ENCODE assay signal across 1 cellular context in genomic region chr5:56069652-56070226, GRCh38.
TF ChIP-seq lines count a peak whose summit lies in the region.

No MANE protein-coding gene starts in this region.

TF ChIP-seq in HCT116, 20 proteins besides CTCF, POLR2A, EP300 and RAD21 (continued from another document):
- TF ChIP-seq ZFX (IDR thresholded peaks at IDR 0.05) (no peak), YY1 (IDR thresholded peaks at IDR 0.05; ENCODE audit: extremely low read depth, insufficient replicate concordance, low read depth, low read length) (no peak), REST (IDR thresholded peaks at IDR 0.05; ENCODE audit: low read depth) (no peak), CEBPB (IDR thresholded peaks at IDR 0.05; ENCODE audit: low read depth) (no peak), EGR1 (IDR thresholded peaks at IDR 0.05; ENCODE audit: low read depth) (no peak), TCF7L2 (IDR thresholded peaks at IDR 0.05; ENCODE audit: borderline replicate concordance, extremely low read depth, insufficient read depth, insufficient read length) (no peak), ZBTB33 (IDR thresholded peaks at IDR 0.05; ENCODE audit: extremely low read depth, insufficient replicate concordance, low read length) (no peak), CBX3 (IDR thresholded peaks at IDR 0.05; ENCODE audit: low read depth) (no peak), SIN3A (IDR thresholded peaks at IDR 0.05; ENCODE audit: low read depth) (no peak), SP1 (IDR thresholded peaks at IDR 0.05; ENCODE audit: low read depth) (no peak)
